ENCODE assay signal across 14 cellular contexts in the genomic region with DNA sequence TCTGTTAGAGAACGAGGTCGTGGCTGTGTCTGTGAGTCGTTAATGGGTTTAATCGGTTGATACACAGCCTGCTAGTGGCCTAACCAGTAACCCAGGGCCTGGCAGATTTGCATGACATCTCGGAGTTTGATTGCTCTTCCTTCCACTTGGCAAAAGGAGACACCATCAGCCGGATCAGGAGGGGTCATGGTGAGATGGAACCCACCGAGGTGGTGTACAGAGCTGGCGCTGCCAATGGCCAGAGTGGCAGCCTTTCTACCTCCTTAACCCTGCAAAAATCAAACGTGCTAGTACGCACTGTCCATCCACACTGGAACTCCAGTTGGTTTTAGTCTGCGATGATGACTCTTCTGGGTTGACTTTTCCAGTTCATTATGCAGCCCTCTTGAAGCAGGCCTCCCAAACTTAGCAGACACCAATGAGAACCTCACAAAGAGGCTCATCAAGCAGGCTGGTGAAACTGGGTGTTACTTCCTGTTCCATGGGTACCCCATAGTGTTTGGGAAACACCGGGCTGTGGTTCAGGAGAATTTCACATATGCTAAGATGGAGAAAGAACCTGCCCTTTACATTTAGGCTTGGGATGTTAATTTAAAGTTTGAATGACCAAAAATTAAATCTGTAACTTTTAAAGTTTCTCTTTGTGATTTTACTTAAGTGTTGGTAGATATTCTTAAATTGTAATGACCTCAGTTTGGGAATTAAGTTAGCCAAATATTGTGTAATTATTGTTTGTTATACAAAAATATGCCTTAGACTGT. TPM values are rescaled to one million over a fixed set of nuclear protein-coding genes. Genes with fewer than 3 reads are reported as not detected.
DNase-seq lines count a peak whose midpoint lies in the region; ATAC-seq and TF ChIP-seq lines count a peak whose summit lies in the region.
"Had no signal": no experiment of that assay in that cellular context is flagged by ENCODE, and none has a peak within 500 bp of the region (broad histone marks: within the 10 kb centered on the region; RNA-seq: fewer than 3 reads in every experiment).

No MANE protein-coding gene starts in this region.

- peaks cover 49% of the 10 kb centered on the region for H3K4me1 Mint-ChIP-seq in activated T-helper 2 cell treated with anti-CD3 and anti-CD28 coated beads, Interferon-gamma antibody, Interleukin-2, Interleukin-4, amounts not matched to agents 10 μg/mL and 5 μg/mL and 100 μg/mL, durations not matched to agents 14 hours and 24 hours and 36 hours (ENCODE audit: low read depth)

- H3K9me3 ChIP-seq in breast epithelium, result no peaks in the 10 kb centered on the region

- peak; percentile 48 for DNase-seq in H4 (ENCODE audit: low spot score)
- DNase-seq in activated T-helper 2 cell treated with anti-CD3 and anti-CD28 coated beads, Interferon-gamma antibody, Interleukin-2, Interleukin-4, amounts not matched to agents 10 μg/mL and 5 μg/mL and 100 μg/mL, durations not matched to agents 14 hours and 24 hours and 36 hours (ENCODE audit: low spot score), result no peak
- no peak for DNase-seq in kidney epithelial cell (ENCODE audit: low read depth)
- no peak for DNase-seq in NCI-H1092 treated with DMSO at 0.1 percent for 48 hours (lab: John Stamatoyannopoulos, UW)
- no peak for DNase-seq in breast epithelium (ENCODE audit: low spot score in 2 of 2)
- DNase-seq: COR-L47; HCEC 1CT; NCI-H226; stimulated activated CD4-positive, alpha-beta T cell treated with anti-CD3 and anti-CD28 coated beads, Interleukin-15, amount 100 ng/mL, for 24 hours; substantia nigra had no signal

- no peaks in the 10 kb centered on the region for H3K27me3 Mint-ChIP-seq in activated T-helper 2 cell treated with anti-CD3 and anti-CD28 coated beads, Interferon-gamma antibody, Interleukin-2, Interleukin-4, amounts not matched to agents 10 μg/mL and 5 μg/mL and 100 μg/mL, durations not matched to agents 14 hours and 24 hours and 36 hours (ENCODE audit: low read depth)

- intact Hi-C loops in activated T-helper 2 cell treated with anti-CD3 and anti-CD28 coated beads, Interferon-gamma antibody, Interleukin-2, Interleukin-4, amounts not matched to agents 10 μg/mL and 5 μg/mL and 100 μg/mL, durations not matched to agents 14 hours and 24 hours and 36 hours (cut with micrococcal nuclease), result loop anchor here (5.0 to 10.0 kb wide), 5 partner anchors 122 to 968 kb away; no protein-coding TSS in a partner anchor
- intact Hi-C loops in breast epithelium (cut with DNase I; ENCODE audit: low total_unique reads), result loop anchor here (10.0 kb wide), 1 partner anchor 700 kb away; the partner anchor contains the start of gene HS3ST3A1

- no peaks in the 10 kb centered on the region for H3K9me3 Mint-ChIP-seq in activated T-helper 2 cell treated with anti-CD3 and anti-CD28 coated beads, Interferon-gamma antibody, Interleukin-2, Interleukin-4, amounts not matched to agents 10 μg/mL and 5 μg/mL and 100 μg/mL, durations not matched to agents 14 hours and 24 hours and 36 hours

- H3K27ac ChIP-seq in ACC112 (ENCODE audit: low read depth, low read length) (peak overlapping the region; percentile 92; the same call in 1 of the 2 replicates), breast epithelium (no peak overlapping the region)
- H3K27ac ChIP-seq: SK-N-MC had no signal

- H3K4me1 ChIP-seq in ACC112 (ENCODE audit: control insufficient read depth, insufficient read depth, low read length, unreplicated experiment) (peaks cover 40% of the 10 kb centered on the region), breast epithelium (peaks cover 0 to 6% of the 10 kb centered on the region in 2 donors)

- no peak overlapping the region for H2AFZ ChIP-seq in ACC112 (ENCODE audit: low read length, unreplicated experiment)

- H3K36me3 Mint-ChIP-seq in activated T-helper 2 cell treated with anti-CD3 and anti-CD28 coated beads, Interferon-gamma antibody, Interleukin-2, Interleukin-4, amounts not matched to agents 10 μg/mL and 5 μg/mL and 100 μg/mL, durations not matched to agents 14 hours and 24 hours and 36 hours (ENCODE audit: low read depth), result peaks cover 45% of the 10 kb centered on the region

- H3K27ac Mint-ChIP-seq in activated T-helper 2 cell treated with anti-CD3 and anti-CD28 coated beads, Interferon-gamma antibody, Interleukin-2, Interleukin-4, amounts not matched to agents 10 μg/mL and 5 μg/mL and 100 μg/mL, durations not matched to agents 14 hours and 24 hours and 36 hours, result no peak overlapping the region

- H3K27me3 ChIP-seq in ACC112 (ENCODE audit: insufficient read depth, low read length) (no peaks in the 10 kb centered on the region), kidney epithelial cell (ENCODE audit: control insufficient read depth, insufficient read depth, low read length) (no peaks in the 10 kb centered on the region), breast epithelium (peaks cover 2 to 10% of the 10 kb centered on the region in 2 donors)

- no peaks in the 10 kb centered on the region for H3K36me3 ChIP-seq in ACC112 (ENCODE audit: insufficient read depth, low read length)
- no peaks in the 10 kb centered on the region for H3K36me3 ChIP-seq in kidney epithelial cell (ENCODE audit: control insufficient read depth, insufficient read depth, low read length)
- H3K36me3 ChIP-seq in breast epithelium, result no peaks in the 10 kb centered on the region

- no peak for TF ChIP-seq POLR2A in breast epithelium (IDR thresholded peaks at IDR 0.05)

- peak overlapping the region; percentile 57 for H3K4me3 Mint-ChIP-seq in activated T-helper 2 cell treated with anti-CD3 and anti-CD28 coated beads, Interferon-gamma antibody, Interleukin-2, Interleukin-4, amounts not matched to agents 10 μg/mL and 5 μg/mL and 100 μg/mL, durations not matched to agents 14 hours and 24 hours and 36 hours (ENCODE audit: low read depth)

- TF ChIP-seq CTCF in kidney epithelial cell (IDR thresholded peaks at IDR 0.05; ENCODE audit: insufficient read depth, low read length, poor library complexity, severe bottlenecking) (no peak), breast epithelium (IDR thresholded peaks at IDR 0.05) (no peak)

- H3K79me2 ChIP-seq in ACC112 (ENCODE audit: control insufficient read depth, insufficient read depth, low read length, unreplicated experiment), result peaks cover 66% of the 10 kb centered on the region

- ATAC-seq in HG03139 (IDR thresholded peaks at IDR 0.05; ENCODE audit: unreplicated experiment) (no peak), HG03432 (IDR thresholded peaks at IDR 0.05; ENCODE audit: unreplicated experiment) (no peak)

- H3K4me3 ChIP-seq in ACC112 (ENCODE audit: low read depth, low read length) (peak overlapping the region; percentile 78), kidney epithelial cell (ENCODE audit: low read depth, low read length) (peak overlapping the region; percentile 73), breast epithelium (no peak overlapping the region)
- H3K4me3 ChIP-seq: SK-N-MC had no signal

RNA-seq across cellular contexts. Expression of gene HS3ST3B1, which starts 4.2 kb away (rescaled TPM):
- 9.7 and 9.8 TPM in 2 replicates for total RNA-seq in H4 (2014; rRNA removed; shearing (Covaris generic))
- 8.6 and 9.8 TPM in 2 replicates for total RNA-seq in activated T-helper 2 cell treated with anti-CD3 and anti-CD28 coated beads, Interferon-gamma antibody, Interleukin-2, Interleukin-4, amounts not matched to agents 10 μg/mL and 5 μg/mL and 100 μg/mL, durations not matched to agents 14 hours and 24 hours and 36 hours
- 25.1 and 25.2 TPM in 2 replicates for total RNA-seq in kidney epithelial cell
- total RNA-seq in breast epithelium, result 1 to 10 TPM in 2 of 3 donors, under 1 TPM in 1; 0.96 to 3.6 (median 2.8) TPM

Comparison
In these comparisons a context has a peak if more than half of its experiments do, and no peak if none do; other contexts are left out.
1. H3K4me3 ChIP-seq: peak in ACC112 (single experiment) and kidney epithelial cell (single experiment); none in breast epithelium (0 of 3).